20 cellular contexts compared by ENCODE assay signal in genomic region chr4:183132081-183132480, GRCh38. TPM values are rescaled to one million over a fixed set of nuclear protein-coding genes. Genes with fewer than 3 reads are reported as not detected.
DNase-seq lines count a peak whose midpoint lies in the region; ATAC-seq and TF ChIP-seq lines count a peak whose summit lies in the region.
"Had no signal": no experiment of that assay in that cellular context is flagged by ENCODE, and none has a peak within 500 bp of the region (broad histone marks: within the 10 kb centered on the region; RNA-seq: fewer than 3 reads in every experiment).

No MANE protein-coding gene starts in this region.

- CTCF ChIA-PET in WTC11 (lab: Charles Lee): interaction anchor here (0.6 kb wide), 1 partner anchor 119 kb away, joined by 3 read pairs; no protein-coding TSS in a partner anchor
- CTCF ChIA-PET in CD4-positive, alpha-beta memory T cell (lab: Charles Lee; ENCODE audit: partially characterized antibody): no interaction called here

- H3K79me2 ChIP-seq in neural progenitor cell (ENCODE audit: low read depth): peaks cover 100% of the 10 kb centered on the region

- H3K27me3 Mint-ChIP-seq in WTC11 (ENCODE audit: low read depth) (no peaks in the 10 kb centered on the region), neural progenitor cell (ENCODE audit: insufficient read depth, low read depth) (peaks cover 2% of the 10 kb centered on the region)
- peaks cover 0 to 4% of the 10 kb centered on the region in 2 donors for H3K27me3 Mint-ChIP-seq in CD4-positive, alpha-beta memory T cell

- H3K4me1 ChIP-seq in RWPE2 (ENCODE audit: insufficient read depth, poor library complexity, severe bottlenecking) (peaks cover 21% of the 10 kb centered on the region), neural progenitor cell (peaks cover 12% of the 10 kb centered on the region)
- H3K4me1 ChIP-seq in CD4-positive, alpha-beta memory T cell (ENCODE audit: insufficient read depth, low read length): no peaks in the 10 kb centered on the region
- H3K4me1 ChIP-seq: BLaER1 treated with 17β-estradiol and CSF1 and Interleukin-3, amounts not matched to agents 10 nM and 100 nM had no signal

- H3K9me3 ChIP-seq in RWPE2 (ENCODE audit: severe bottlenecking) (no peaks in the 10 kb centered on the region), neural progenitor cell (ENCODE audit: low read depth) (no peaks in the 10 kb centered on the region)
- H3K9me3 ChIP-seq in CD4-positive, alpha-beta memory T cell (ENCODE audit: control insufficient read depth in 1 of 2, low read length in 2 of 2): no peaks in the 10 kb centered on the region
- H3K9me3 ChIP-seq: A549, Caco-2 had no signal

- H2AFZ ChIP-seq in neural progenitor cell (replicated peaks): no peak overlapping the region

- H3K4me3 Mint-ChIP-seq in WTC11 (no peak overlapping the region), neural progenitor cell (no peak overlapping the region)
- H3K4me3 Mint-ChIP-seq in CD4-positive, alpha-beta memory T cell: no peak overlapping the region
- H3K4me3 Mint-ChIP-seq: B cell; CD4-positive, alpha-beta T cell; CD8-positive, alpha-beta memory T cell had no signal

- H3K4me2 ChIP-seq in neural progenitor cell: no peak overlapping the region
- H3K4me2 ChIP-seq: BLaER1 treated with 17β-estradiol and CSF1 and Interleukin-3, amounts not matched to agents 10 nM and 100 nM had no signal

- H3K36me3 ChIP-seq in RWPE2 (ENCODE audit: low read depth) (0 out of 2 replicates have a peak, but pooled peaks cover 2% of the 10 kb centered on the region), neural progenitor cell (no peaks in the 10 kb centered on the region)
- H3K36me3 ChIP-seq in CD4-positive, alpha-beta memory T cell (ENCODE audit: insufficient read depth, low read length): no peaks in the 10 kb centered on the region
- H3K36me3 ChIP-seq: BLaER1 treated with 17β-estradiol and CSF1 and Interleukin-3, amounts not matched to agents 10 nM and 100 nM had no signal

- peak; percentile 42 for DNase-seq in COLO829 (ENCODE audit: low spot score)
- DNase-seq in RWPE2 (ENCODE audit: low spot score): no peak
- DNase-seq in WTC11 (ENCODE audit: low spot score): no peak
- DNase-seq in neural progenitor cell (ENCODE audit: low spot score): no peak
- no peak for DNase-seq in A172 (ENCODE audit: low spot score)
- no peak for DNase-seq in CD4-positive, alpha-beta memory T cell
- DNase-seq in stimulated activated CD4-positive, alpha-beta T cell treated with anti-CD3 and anti-CD28 coated beads, Interleukin-1b, Interleukin-23, amount 100 ng/mL, for 48 hours: no peak
- DNase-seq: 8988T; AML-193; Caco-2; Calu3; CD4-positive, alpha-beta T cell; CD8-positive, alpha-beta memory T cell; DMS79 treated with DMSO at 0.1 percent for 48 hours; GF-D8 had no signal

- H3K9ac ChIP-seq in neural progenitor cell: no peak overlapping the region
- H3K9ac ChIP-seq: BLaER1 treated with 17β-estradiol and CSF1 and Interleukin-3, amounts not matched to agents 10 nM and 100 nM had no signal

- H3K27me3 ChIP-seq in RWPE2 (ENCODE audit: insufficient read depth, poor library complexity, severe bottlenecking): no peaks in the 10 kb centered on the region
- H3K27me3 ChIP-seq in neural progenitor cell: no peaks in the 10 kb centered on the region
- H3K27me3 ChIP-seq in CD4-positive, alpha-beta memory T cell (ENCODE audit: insufficient read depth, low read length): no peaks in the 10 kb centered on the region
- H3K27me3 ChIP-seq: BLaER1 treated with 17β-estradiol and CSF1 and Interleukin-3, amounts not matched to agents 10 nM and 100 nM had no signal

- peak overlapping the region; percentile 13; the same call in 1 of the 2 replicates for H3K27ac Mint-ChIP-seq in WTC11
- no peak overlapping the region for H3K27ac Mint-ChIP-seq in neural progenitor cell
- H3K27ac Mint-ChIP-seq in CD4-positive, alpha-beta memory T cell: no peak overlapping the region
- H3K27ac Mint-ChIP-seq: B cell; CD4-positive, alpha-beta T cell; CD8-positive, alpha-beta memory T cell had no signal

- ATAC-seq in RWPE2 (ENCODE audit: low read depth): no peak
- no peak for ATAC-seq in WTC11
- no peak for ATAC-seq in HG03469 (IDR thresholded peaks at IDR 0.05; ENCODE audit: unreplicated experiment)
- ATAC-seq: A549 had no signal

- H3K36me3 Mint-ChIP-seq in WTC11: no peaks in the 10 kb centered on the region
- H3K36me3 Mint-ChIP-seq in neural progenitor cell: peaks cover 8% of the 10 kb centered on the region
- H3K36me3 Mint-ChIP-seq in CD4-positive, alpha-beta memory T cell: no peaks in the 10 kb centered on the region

- H4K20me1 ChIP-seq in neural progenitor cell (ENCODE audit: low read depth): peaks cover 40% of the 10 kb centered on the region

- peaks cover 4% of the 10 kb centered on the region for H3F3A ChIP-seq in neural progenitor cell (ENCODE audit: low read depth)

- TF ChIP-seq CTCF in RWPE2 (IDR thresholded peaks at IDR 0.05; ENCODE audit: poor library complexity, severe bottlenecking): no peak
- no peak for TF ChIP-seq CTCF in WTC11 (IDR thresholded peaks at IDR 0.05)
- TF ChIP-seq CTCF in neural progenitor cell (IDR thresholded peaks at IDR 0.05): no peak

- H3K9me3 Mint-ChIP-seq in WTC11: no peaks in the 10 kb centered on the region
- H3K9me3 Mint-ChIP-seq in neural progenitor cell: peaks cover 7% of the 10 kb centered on the region
- peaks cover 0 to 1% (median 0%) of the 10 kb centered on the region in 8 donors for H3K9me3 Mint-ChIP-seq in CD4-positive, alpha-beta memory T cell
- H3K9me3 Mint-ChIP-seq: CD4-positive, alpha-beta T cell; CD8-positive, alpha-beta memory T cell had no signal

- H3K4me1 Mint-ChIP-seq in WTC11: peaks cover 37% of the 10 kb centered on the region
- H3K4me1 Mint-ChIP-seq in neural progenitor cell: no peaks in the 10 kb centered on the region
- peaks cover 0 to 2% (median 0%) of the 10 kb centered on the region in 4 donors for H3K4me1 Mint-ChIP-seq in CD4-positive, alpha-beta memory T cell
- H3K4me1 Mint-ChIP-seq: B cell; CD8-positive, alpha-beta memory T cell had no signal

- H3K4me3 ChIP-seq in RWPE2 (ENCODE audit: severe bottlenecking): no peak overlapping the region
- H3K4me3 ChIP-seq in neural progenitor cell: no peak overlapping the region
- no peak overlapping the region for H3K4me3 ChIP-seq in CD4-positive, alpha-beta memory T cell (ENCODE audit: low read length in 2 of 2)
- H3K4me3 ChIP-seq: A549; BLaER1 treated with 17β-estradiol and CSF1 and Interleukin-3, amounts not matched to agents 10 nM and 100 nM had no signal

- H3K27ac ChIP-seq in RWPE2 (ENCODE audit: poor library complexity, severe bottlenecking): peak overlapping the region; percentile 62
- peak overlapping the region; percentile 9 for H3K27ac ChIP-seq in neural progenitor cell
- no peak overlapping the region for H3K27ac ChIP-seq in CD4-positive, alpha-beta memory T cell (ENCODE audit: low read depth, low read length)
- H3K27ac ChIP-seq: A549; BLaER1 treated with 17β-estradiol and CSF1 and Interleukin-3, amounts not matched to agents 10 nM and 100 nM; C4-2B had no signal

- intact Hi-C loops in CD4-positive, alpha-beta memory T cell (cut with micrococcal nuclease): no loop called here

- POLR2A ChIA-PET in WTC11 (lab: Charles Lee): interaction anchor here (0.7 kb wide), 2 partner anchors 23 to 905 kb away, joined by 3 to 5 read pairs; no protein-coding TSS in a partner anchor
- POLR2A ChIA-PET in CD4-positive, alpha-beta memory T cell (lab: Charles Lee; ENCODE audit: partially characterized antibody): no interaction called here

TF ChIP-seq in WTC11, 78 proteins besides CTCF, POLR2A, EP300 and RAD21:
- TF ChIP-seq SMAD3 (CRISPR knock-in tag; IDR thresholded peaks at IDR 0.05; ENCODE audit: borderline replicate concordance) (no peak), NR1H2 (CRISPR knock-in tag; IDR thresholded peaks at IDR 0.05) (no peak)
TF ChIP-seq in WTC11: peak in this region for 0.

RNA-seq across cellular contexts. Expression of gene WWC2, which starts 33.0 kb away (rescaled TPM):
- total RNA-seq in WTC11 (2021) (126 to 133 TPM (median 133 TPM) in 3 replicates), neural progenitor cell (ENCODE audit: low replicate concordance) (31.7 and 39.6 TPM in 2 replicates)
- total RNA-seq in A172 (2014; rRNA removed; shearing (Covaris generic)): 22.4 and 27.7 TPM in 2 replicates
- 1 to 10 TPM; 7.3 to 7.6 TPM for total RNA-seq in CD4-positive, alpha-beta memory T cell
- 1 to 10 TPM; 2.3 to 3.1 TPM for polyA plus RNA-seq in CD4-positive, alpha-beta memory T cell
